ENCODE assay signal across 32 cellular contexts in the genomic region with DNA sequence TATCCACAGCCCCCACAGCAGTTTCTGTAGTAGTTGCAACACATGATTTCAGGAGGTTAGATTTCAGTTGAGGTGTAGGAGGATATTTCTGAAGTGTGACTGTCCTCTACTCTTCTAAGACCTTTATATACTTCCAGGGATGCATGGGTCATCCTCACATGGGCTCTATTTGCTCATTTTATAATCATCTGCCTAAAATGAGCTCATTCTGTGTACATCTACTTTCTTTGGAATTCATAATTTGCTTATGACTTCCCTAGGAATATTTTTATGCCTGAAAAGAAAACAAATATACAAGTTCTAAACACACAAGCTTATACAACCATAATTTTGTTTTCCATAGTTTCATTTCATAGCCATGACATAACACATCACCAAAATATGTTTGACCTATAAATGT. TPM values are rescaled to one million over a fixed set of nuclear protein-coding genes. Genes with fewer than 3 reads are reported as not detected.
"Had no signal": no experiment of that assay in that cellular context is flagged by ENCODE, and none has a peak within 500 bp of the region (broad histone marks: within the 10 kb centered on the region; RNA-seq: fewer than 3 reads in every experiment).

A gene (minus strand): TSS at position 101 of the 400 bp plus-strand sequence. CDS start 57 bp downstream, at position 44.

- H3K27ac Mint-ChIP-seq: stimulated activated memory B cell treated with anti-CD40 and anti-IgM and Interleukin-4, amounts not matched to agents 10 μg/mL and 1 μg/mL and 100 μg/mL, for 72 hours; stimulated activated naive B cell treated with anti-CD40 and anti-IgM and Interleukin-4, amounts not matched to agents 10 μg/mL and 1 μg/mL and 100 μg/mL, for 72 hours; stimulated activated naive CD8-positive, alpha-beta T cell treated with anti-CD3 and anti-CD28 coated beads, Interleukin-15, amount 100 ng/mL, for 72 hours; stimulated activated naive CD8-positive, alpha-beta T cell treated with anti-CD3 and anti-CD28 coated beads, Interleukin-15, Interleukin-2, amounts not matched to agents 100 ng/mL and 50 ng/mL, for 24 hours; type B pancreatic cell had no signal

- H3K4me1 Mint-ChIP-seq: stimulated activated memory B cell treated with anti-CD40 and anti-IgM and Interleukin-4, amounts not matched to agents 10 μg/mL and 1 μg/mL and 100 μg/mL, for 72 hours; stimulated activated naive B cell treated with anti-CD40 and anti-IgM and Interleukin-4, amounts not matched to agents 10 μg/mL and 1 μg/mL and 100 μg/mL, for 72 hours; stimulated activated naive CD8-positive, alpha-beta T cell treated with anti-CD3 and anti-CD28 coated beads, Interleukin-15, amount 100 ng/mL, for 72 hours had no signal

- DNase-seq: stimulated activated CD4-positive, alpha-beta T cell treated with anti-CD3 and anti-CD28 coated beads, Interleukin-2, amount 100 ng/mL, for 24 hours; stimulated activated CD4-positive, alpha-beta T cell treated with anti-CD3 and anti-CD28 coated beads, Interleukin-2, amount 100 ng/mL, for 48 hours; stimulated activated CD4-positive, alpha-beta T cell treated with anti-CD3 and anti-CD28 coated beads, Interleukin-4, amount 100 ng/mL, for 1 hour; stimulated activated CD4-positive, alpha-beta T cell treated with anti-CD3 and anti-CD28 coated beads, Interleukin-4, amount 100 ng/mL, for 24 hours; stimulated activated CD4-positive, alpha-beta T cell treated with anti-CD3 and anti-CD28 coated beads, Interleukin-4, amount 100 ng/mL, for 4 hours; stimulated activated CD8-positive, alpha-beta memory T cell treated with anti-CD3 and anti-CD28 coated beads, Interleukin-4, amount 100 ng/mL, for 48 hours; stimulated activated naive B cell treated with anti-CD40 and anti-IgM and Interleukin-4, amounts not matched to agents 10 μg/mL and 1 μg/mL and 100 μg/mL, for 72 hours; stimulated activated naive CD4-positive, alpha-beta T cell; stimulated activated naive CD4-positive, alpha-beta T cell treated with Interleukin-2 at 50 U/mL for 16 hours; stimulated activated naive CD8-positive, alpha-beta T cell treated with anti-CD3 and anti-CD28 coated beads, Interleukin-15, amount 100 ng/mL, for 72 hours; stimulated activated naive CD8-positive, alpha-beta T cell treated with anti-CD3 and anti-CD28 coated beads, Interleukin-15, Interleukin-2, amounts not matched to agents 100 U/mL and 50 U/mL, for 24 hours; stomach; substantia nigra; testis; thyroid gland; tibial artery; transverse colon; trophoblast cell; upper lobe of left lung; upper lobe of right lung; uterus had no signal

- H3K4me1 ChIP-seq: stomach, suprapubic skin, testis, thyroid gland, tibial artery, tibial nerve, transverse colon, upper lobe of left lung, upper lobe of right lung, uterus, vagina had no signal

- H3K27me3 ChIP-seq: stomach, suprapubic skin, testis, thyroid gland, tibial artery, tibial nerve, transverse colon, upper lobe of left lung, upper lobe of right lung, uterus, vagina had no signal

- H3K9me3 ChIP-seq: stomach, suprapubic skin, testis, thoracic aorta, thyroid gland, tibial artery, tibial nerve, transverse colon, upper lobe of left lung, upper lobe of right lung, uterus, vagina had no signal

- H3K4me3 Mint-ChIP-seq: stimulated activated memory B cell treated with anti-CD40 and anti-IgM and Interleukin-4, amounts not matched to agents 10 μg/mL and 1 μg/mL and 100 μg/mL, for 72 hours; stimulated activated naive B cell treated with anti-CD40 and anti-IgM and Interleukin-4, amounts not matched to agents 10 μg/mL and 1 μg/mL and 100 μg/mL, for 72 hours; stimulated activated naive CD8-positive, alpha-beta T cell treated with anti-CD3 and anti-CD28 coated beads, Interleukin-15, amount 100 ng/mL, for 72 hours; stimulated activated naive CD8-positive, alpha-beta T cell treated with anti-CD3 and anti-CD28 coated beads, Interleukin-15, Interleukin-2, amounts not matched to agents 100 ng/mL and 50 ng/mL, for 24 hours; type B pancreatic cell had no signal

- H3K36me3 Mint-ChIP-seq: stimulated activated memory B cell treated with anti-CD40 and anti-IgM and Interleukin-4, amounts not matched to agents 10 μg/mL and 1 μg/mL and 100 μg/mL, for 72 hours; stimulated activated naive B cell treated with anti-CD40 and anti-IgM and Interleukin-4, amounts not matched to agents 10 μg/mL and 1 μg/mL and 100 μg/mL, for 72 hours; type B pancreatic cell had no signal

- H3K9me3 Mint-ChIP-seq: type B pancreatic cell had no signal

- ATAC-seq: stimulated activated memory B cell treated with anti-CD40 and anti-IgM and Interleukin-4, amounts not matched to agents 10 μg/mL and 1 μg/mL and 100 μg/mL, for 72 hours; stimulated activated naive B cell treated with anti-CD40 and anti-IgM and Interleukin-4, amounts not matched to agents 10 μg/mL and 1 μg/mL and 100 μg/mL, for 72 hours; stimulated activated naive CD8-positive, alpha-beta T cell treated with anti-CD3 and anti-CD28 coated beads, Interleukin-15, amount 100 ng/mL, for 72 hours; stimulated activated naive CD8-positive, alpha-beta T cell treated with anti-CD3 and anti-CD28 coated beads, Interleukin-15, Interleukin-2, amounts not matched to agents 100 U/mL and 50 U/mL, for 24 hours; upper lobe of right lung had no signal

- H3K27me3 Mint-ChIP-seq: stimulated activated memory B cell treated with anti-CD40 and anti-IgM and Interleukin-4, amounts not matched to agents 10 μg/mL and 1 μg/mL and 100 μg/mL, for 72 hours; stimulated activated naive B cell treated with anti-CD40 and anti-IgM and Interleukin-4, amounts not matched to agents 10 μg/mL and 1 μg/mL and 100 μg/mL, for 72 hours; stimulated activated naive CD8-positive, alpha-beta T cell treated with anti-CD3 and anti-CD28 coated beads, Interleukin-15, Interleukin-2, amounts not matched to agents 100 ng/mL and 50 ng/mL, for 24 hours; type B pancreatic cell had no signal

- H3K27ac ChIP-seq: stomach, suprapubic skin, testis, thoracic aorta, thyroid gland, tibial artery, tibial nerve, transverse colon, upper lobe of left lung, upper lobe of right lung, uterus, vagina had no signal

RNA-seq across cellular contexts. Expression of the gene that starts here (rescaled TPM):
- total RNA-seq: stomach, subcutaneous adipose tissue, suprapubic skin, temporal lobe, thoracic aorta, thyroid gland, tibial nerve, transverse colon, upper lobe of left lung, upper lobe of right lung, ureter, urinary bladder, uterus, vagina had no signal
